Comparison of ENCODE assay signal across 20 cellular contexts in the genomic region with DNA sequence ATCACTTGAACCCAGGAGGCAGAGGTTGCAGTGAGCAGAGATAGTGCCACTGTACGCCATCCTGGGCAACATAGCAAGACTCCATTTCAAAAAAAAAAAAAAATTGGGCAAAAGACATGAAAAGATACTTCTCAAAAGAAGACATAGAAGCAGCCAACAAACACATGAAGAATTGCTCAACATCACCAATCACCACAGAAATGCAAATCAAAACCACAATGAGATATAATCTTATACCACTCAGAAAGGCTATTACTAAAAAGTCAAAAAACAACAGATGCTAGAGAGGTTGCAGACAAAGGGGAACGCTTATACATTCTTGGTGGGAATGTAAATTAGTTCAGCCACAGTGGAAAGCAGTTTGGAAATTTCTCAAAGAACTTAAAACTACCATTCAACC. TPM values are rescaled to one million over a fixed set of nuclear protein-coding genes. Genes with fewer than 3 reads are reported as not detected.
A peak's percentile ranks its signal among the peaks of the same experiment; 100 is the strongest.
DNase-seq lines count a peak whose midpoint lies in the region; ATAC-seq and TF ChIP-seq lines count a peak whose summit lies in the region.
"Had no signal": no experiment of that assay in that cellular context is flagged by ENCODE, and none has a peak within 500 bp of the region (broad histone marks: within the 10 kb centered on the region; RNA-seq: fewer than 3 reads in every experiment).

No MANE protein-coding gene starts in this region.

- H3K4me3 ChIP-seq in choroid plexus epithelial cell (ENCODE audit: low read depth, low read length): no peak overlapping the region
- no peak overlapping the region for H3K4me3 ChIP-seq in coronary artery

- no peak overlapping the region for H3K27ac ChIP-seq in coronary artery
- H3K27ac ChIP-seq: foreskin keratinocyte had no signal

- H3K36me3 Mint-ChIP-seq in activated T-cell treated with anti-CD3 and anti-CD28 coated beads, Interleukin-2, amount 50 U/mL, for 72 hours (ENCODE audit: insufficient read depth in 2 of 2): peaks cover 2 to 14% of the 10 kb centered on the region in 2 donors
- peaks cover 44% of the 10 kb centered on the region for H3K36me3 Mint-ChIP-seq in stimulated activated effector memory CD8-positive, alpha-beta T cell treated with anti-CD3 and anti-CD28 coated beads, Interleukin-12 subunit alpha, Interleukin-12 subunit beta, amount 100 ng/mL, for 72 hours
- peaks cover 11% of the 10 kb centered on the region for H3K36me3 Mint-ChIP-seq in chondrocyte (ENCODE audit: low read depth)

- H3K27ac Mint-ChIP-seq in activated T-cell treated with anti-CD3 and anti-CD28 coated beads, Interleukin-2, amount 50 U/mL, for 72 hours: peak overlapping the region; percentile 10
- no peak overlapping the region for H3K27ac Mint-ChIP-seq in stimulated activated effector memory CD8-positive, alpha-beta T cell treated with anti-CD3 and anti-CD28 coated beads, Interleukin-12 subunit alpha, Interleukin-12 subunit beta, amount 100 ng/mL, for 72 hours
- no peak overlapping the region for H3K27ac Mint-ChIP-seq in chondrocyte (ENCODE audit: unreplicated experiment)
- H3K27ac Mint-ChIP-seq: stimulated activated naive CD8-positive, alpha-beta T cell treated with anti-CD3 and anti-CD28 coated beads, Interleukin-15, Interleukin-2, amounts not matched to agents 100 ng/mL and 50 ng/mL, for 24 hours had no signal

- no peaks in the 10 kb centered on the region for H3K27me3 Mint-ChIP-seq in activated T-cell treated with anti-CD3 and anti-CD28 coated beads, Interleukin-2, amount 50 U/mL, for 72 hours (ENCODE audit: low read depth)
- no peaks in the 10 kb centered on the region for H3K27me3 Mint-ChIP-seq in chondrocyte (ENCODE audit: low read depth)
- H3K27me3 Mint-ChIP-seq: activated naive CD8-positive, alpha-beta T cell; CD4-positive, alpha-beta memory T cell; stimulated activated naive CD8-positive, alpha-beta T cell treated with anti-CD3 and anti-CD28 coated beads, Interleukin-15, Interleukin-2, amounts not matched to agents 100 ng/mL and 50 ng/mL, for 24 hours had no signal

- DNase-seq in activated T-cell treated with anti-CD3 and anti-CD28 coated beads, Interleukin-2, amount 50 U/mL, for 72 hours: no peak
- no peak for DNase-seq in activated T-cell treated with anti-CD3 and anti-CD28 coated beads, Interleukin-2, amount 50 U/mL, for 1 hour
- DNase-seq in OCI-M1 (lab: John Stamatoyannopoulos, UW) (peak; percentile 26), choroid plexus epithelial cell (ENCODE audit: low read depth) (peak; percentile 71), coronary artery (ENCODE audit: low spot score) (no peak), chondrocyte (ENCODE audit: low spot score) (no peak), kidney tubule cell (ENCODE audit: low spot score) (no peak)
- no peak for DNase-seq in stimulated activated effector memory CD8-positive, alpha-beta T cell treated with anti-CD3 and anti-CD28 coated beads, Interleukin-12 subunit alpha, Interleukin-12 subunit beta, amount 100 ng/mL, for 72 hours (ENCODE audit: low spot score in 2 of 2)
- DNase-seq: activated CD4-positive, alpha-beta T cell treated with anti-CD3 and anti-CD28 coated beads, Interleukin-2, amount 50 U/mL, for 48 hours; DMS79; effector memory CD4-positive, alpha-beta T cell; foreskin keratinocyte; NCI-H1048; NCI-H2081; NCI-H526 treated with DMSO at 0.1 percent for 48 hours; PC-3 had no signal

- ATAC-seq in activated T-cell treated with anti-CD3 and anti-CD28 coated beads, Interleukin-2, amount 50 U/mL, for 72 hours (replicated peaks in 1 of 2): peak; percentile 42 to 47
- peak; percentile 57 for ATAC-seq in stimulated activated effector memory CD8-positive, alpha-beta T cell treated with anti-CD3 and anti-CD28 coated beads, Interleukin-12 subunit alpha, Interleukin-12 subunit beta, amount 100 ng/mL, for 72 hours
- ATAC-seq: foreskin keratinocyte, PC-3 had no signal

- H3K9me3 Mint-ChIP-seq in activated T-cell treated with anti-CD3 and anti-CD28 coated beads, Interleukin-2, amount 50 U/mL, for 72 hours: peaks cover 0 to 6% of the 10 kb centered on the region in 2 donors
- no peaks in the 10 kb centered on the region for H3K9me3 Mint-ChIP-seq in stimulated activated effector memory CD8-positive, alpha-beta T cell treated with anti-CD3 and anti-CD28 coated beads, Interleukin-12 subunit alpha, Interleukin-12 subunit beta, amount 100 ng/mL, for 72 hours
- H3K9me3 Mint-ChIP-seq in chondrocyte (ENCODE audit: low read depth): peaks cover 8% of the 10 kb centered on the region

- no peak overlapping the region for H3K4me3 Mint-ChIP-seq in activated T-cell treated with anti-CD3 and anti-CD28 coated beads, Interleukin-2, amount 50 U/mL, for 72 hours
- no peak overlapping the region for H3K4me3 Mint-ChIP-seq in stimulated activated effector memory CD8-positive, alpha-beta T cell treated with anti-CD3 and anti-CD28 coated beads, Interleukin-12 subunit alpha, Interleukin-12 subunit beta, amount 100 ng/mL, for 72 hours
- no peak overlapping the region for H3K4me3 Mint-ChIP-seq in chondrocyte (ENCODE audit: unreplicated experiment)
- H3K4me3 Mint-ChIP-seq: activated naive CD8-positive, alpha-beta T cell; neural crest cell; stimulated activated naive CD8-positive, alpha-beta T cell treated with anti-CD3 and anti-CD28 coated beads, Interleukin-15, Interleukin-2, amounts not matched to agents 100 ng/mL and 50 ng/mL, for 24 hours had no signal

- TF ChIP-seq CTCF in choroid plexus epithelial cell (conservative IDR thresholded peaks at IDR 0.05; ENCODE audit: low read depth, low read length) (no peak), coronary artery (IDR thresholded peaks at IDR 0.05) (no peak), chondrocyte (IDR thresholded peaks at IDR 0.05) (no peak)

- peaks cover 16% of the 10 kb centered on the region for H3K4me1 Mint-ChIP-seq in activated T-cell treated with anti-CD3 and anti-CD28 coated beads, Interleukin-2, amount 50 U/mL, for 72 hours (ENCODE audit: low read depth)
- peaks cover 29% of the 10 kb centered on the region for H3K4me1 Mint-ChIP-seq in stimulated activated effector memory CD8-positive, alpha-beta T cell treated with anti-CD3 and anti-CD28 coated beads, Interleukin-12 subunit alpha, Interleukin-12 subunit beta, amount 100 ng/mL, for 72 hours
- peaks cover 17% of the 10 kb centered on the region for H3K4me1 Mint-ChIP-seq in chondrocyte (ENCODE audit: low read depth)
- H3K4me1 Mint-ChIP-seq: neural crest cell had no signal

RNA-seq across cellular contexts. Expression of a gene that starts 43.1 kb away (rescaled TPM):
- 10 to 100 TPM in 1 of 2 donors, 1 to 10 TPM in 1; 9.4 to 12.5 TPM for total RNA-seq in activated T-cell treated with anti-CD3 and anti-CD28 coated beads, Interleukin-2, amount 50 U/mL, for 72 hours
- total RNA-seq in chondrocyte: 2.7 to 3.0 TPM (median 2.9 TPM) in 3 replicates

Comparison
In these comparisons a context has a peak if more than half of its experiments do, and no peak if none do; other contexts are left out.
1. DNase-seq: peak in OCI-M1 (single experiment) and choroid plexus epithelial cell (single experiment); none in activated T-cell treated with anti-CD3 and anti-CD28 coated beads, Interleukin-2, amount 50 U/mL, for 72 hours (0 of 2), activated T-cell treated with anti-CD3 and anti-CD28 coated beads, Interleukin-2, amount 50 U/mL, for 1 hour (single experiment), stimulated activated effector memory CD8-positive, alpha-beta T cell treated with anti-CD3 and anti-CD28 coated beads, Interleukin-12 subunit alpha, Interleukin-12 subunit beta, amount 100 ng/mL, for 72 hours (0 of 2), coronary artery (single experiment), chondrocyte (single experiment) and kidney tubule cell (single experiment).